Comparison of ENCODE assay signal across 26 cellular contexts in the genomic region with DNA sequence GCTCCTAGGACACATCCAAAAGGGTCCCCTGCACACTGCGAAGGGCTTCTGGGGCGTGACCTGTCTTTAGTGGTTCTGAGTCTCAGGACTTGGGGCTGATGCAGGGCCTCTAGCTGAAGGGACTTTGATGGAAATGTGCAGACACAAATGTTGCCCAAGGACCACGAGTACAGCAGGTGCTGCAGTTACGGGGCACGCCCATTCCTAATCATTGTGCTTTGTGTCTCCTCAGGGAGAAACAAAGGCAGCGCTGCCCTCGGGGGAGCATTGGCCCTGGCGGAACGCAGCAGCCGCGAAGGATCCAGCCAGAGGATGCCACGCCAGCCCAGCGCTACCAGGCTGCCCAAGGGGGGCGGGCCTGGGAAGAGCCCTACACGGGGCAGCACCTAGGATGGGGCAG. TPM values are rescaled to one million over a fixed set of nuclear protein-coding genes. Genes with fewer than 3 reads are reported as not detected.
"Had no signal": no experiment of that assay in that cellular context is flagged by ENCODE, and none has a peak within 500 bp of the region (broad histone marks: within the 10 kb centered on the region; RNA-seq: fewer than 3 reads in every experiment).

No MANE protein-coding gene starts in this region.

- FAIRE-seq: frontal cortex, small intestine had no signal

- H3K9ac ChIP-seq: neural progenitor cell had no signal

- ATAC-seq: esophagus mucosa, heart left ventricle, left colon, left ventricle myocardium superior, mucosa of descending colon, natural killer cell, right cardiac atrium had no signal

- H3K4me1 ChIP-seq: neural progenitor cell, uterus had no signal

- H3K27me3 Mint-ChIP-seq: progenitor cell of endocrine pancreas had no signal

- H3K4me3 ChIP-seq: dorsolateral prefrontal cortex, heart left ventricle, mucosa of descending colon, neural progenitor cell, ovary, uterus had no signal

- H3K4me2 ChIP-seq: neural progenitor cell had no signal

- DNase-seq: cortex of kidney; dorsolateral prefrontal cortex; effector CD8-positive, alpha-beta T cell; heart left ventricle; hippocampal formation; left colon; left ventricle myocardium superior; mucosa of descending colon; natural killer cell; nucleus accumbens; ovary; right cardiac atrium; small intestine; stimulated activated CD4-positive, alpha-beta T cell treated with anti-CD3 and anti-CD28 coated beads, Interleukin-2, amount 100 ng/mL, for 48 hours; stimulated activated naive CD4-positive, alpha-beta T cell treated with Interleukin-2 at 50 U/mL for 16 hours; trophoblast cell; uterus had no signal

- H3K27me3 ChIP-seq: dorsolateral prefrontal cortex, heart left ventricle, neural progenitor cell, ovary, uterus had no signal

- H3K27ac Mint-ChIP-seq: natural killer cell, neural progenitor cell, progenitor cell of endocrine pancreas had no signal

- H3K4me3 Mint-ChIP-seq: natural killer cell, neural progenitor cell had no signal

- H2AFZ ChIP-seq: neural progenitor cell had no signal

- H3K9me3 ChIP-seq: heart left ventricle, mucosa of descending colon, ovary, uterus had no signal

- H3K9me3 Mint-ChIP-seq: natural killer cell, neural progenitor cell had no signal

- H3K36me3 Mint-ChIP-seq: natural killer cell had no signal

- H3K27ac ChIP-seq: dorsolateral prefrontal cortex, heart left ventricle, neural progenitor cell, ovary, uterus had no signal

- H3K36me3 ChIP-seq: neural progenitor cell, ovary, uterus had no signal

RNA-seq across cellular contexts. Expression of a gene that starts 8.0 kb away (rescaled TPM):
- total RNA-seq: esophagus mucosa, fibroblast of lung, frontal cortex, glomerular endothelial cell, kidney epithelial cell, left colon, lung microvascular endothelial cell, mucosa of descending colon, myocyte, natural killer cell, progenitor cell of endocrine pancreas had no signal
- polyA plus RNA-seq: fibroblast of lung had no signal
